ENCODE assay signal across 8 cellular contexts in the genomic region with DNA sequence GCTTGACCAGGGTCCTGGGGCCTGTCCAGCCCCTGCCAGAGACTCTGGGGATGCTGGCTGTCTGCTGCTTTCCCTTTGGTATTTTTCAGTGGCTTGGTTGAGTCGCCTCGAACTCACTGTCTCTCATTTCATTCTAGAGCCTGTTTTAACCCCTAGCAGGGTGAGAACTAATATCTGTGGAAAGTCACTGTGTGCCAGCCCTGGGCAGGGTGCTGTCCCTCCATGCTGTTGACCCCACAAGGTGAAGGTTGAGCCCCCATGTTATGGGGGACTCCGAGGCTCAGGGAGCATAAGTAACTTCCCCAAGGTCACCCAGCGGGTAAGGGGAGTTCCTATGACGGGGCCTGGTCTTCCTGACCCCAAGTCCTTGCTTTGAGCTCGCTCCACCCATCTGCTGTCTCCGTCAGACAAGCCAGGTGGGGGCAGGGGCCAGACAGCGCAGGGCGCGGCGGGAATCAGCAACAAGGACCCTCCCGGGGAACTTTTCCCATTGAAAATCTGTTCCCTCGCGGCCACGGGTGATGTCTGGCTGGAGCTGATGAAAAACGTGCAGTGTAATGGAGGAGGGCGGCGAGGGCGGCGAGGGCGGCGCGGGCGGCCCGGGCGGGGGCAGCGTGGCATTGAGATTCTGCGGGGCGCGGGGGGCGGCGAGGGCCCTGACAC. TPM values are rescaled to one million over a fixed set of nuclear protein-coding genes. Genes with fewer than 3 reads are reported as not detected.
A peak's percentile ranks its signal among the peaks of the same experiment; 100 is the strongest.
DNase-seq lines count a peak whose midpoint lies in the region; ATAC-seq and TF ChIP-seq lines count a peak whose summit lies in the region.

No MANE protein-coding gene starts in this region.

- H4K20me1 ChIP-seq in OCI-LY1 (ENCODE audit: insufficient read depth, low read length), result no peaks in the 10 kb centered on the region

- peak overlapping the region; percentile 55; the same call in 1 of the 2 replicates for H3K9ac ChIP-seq in OCI-LY1 (ENCODE audit: low read length)

- H3K9me3 ChIP-seq in OCI-LY1 (ENCODE audit: low read length), result no peaks in the 10 kb centered on the region

- H3K36me3 Mint-ChIP-seq in chondrocyte (ENCODE audit: low read depth) (no peaks in the 10 kb centered on the region), naive B cell (peaks cover 0 to 7% of the 10 kb centered on the region in 2 donors)

- H3K4me1 Mint-ChIP-seq in chondrocyte (ENCODE audit: low read depth) (peaks cover 33% of the 10 kb centered on the region), naive B cell (peaks cover 19 to 23% (median 23%) of the 10 kb centered on the region in 3 donors)

- DNase-seq in NCI-H1436 (lab: John Stamatoyannopoulos, UW) (peak; percentile 31), NCI-H1436 treated with DMSO at 0.1 percent for 48 hours (lab: John Stamatoyannopoulos, UW) (no peak), chondrocyte (ENCODE audit: low spot score) (no peak), naive B cell (no peak), KG1 (lab: John Stamatoyannopoulos, UW) (no peak), GM19238 (ENCODE audit: insufficient read length, low spot score) (no peak)
- DNase-seq in NK-92 treated with Interleukin-12 subunit alpha and Interleukin-12 subunit beta, amount 100 ng/mL, for 24 hours (lab: John Stamatoyannopoulos, UW), result no peak

- H3K27me3 Mint-ChIP-seq in chondrocyte (ENCODE audit: low read depth), result no peaks in the 10 kb centered on the region
- H3K27me3 Mint-ChIP-seq in naive B cell, result peaks cover 41 to 57% (median 53%) of the 10 kb centered on the region in 3 donors

- peak overlapping the region; percentile 56 for H3K4me3 ChIP-seq in OCI-LY1 (ENCODE audit: low read depth, low read length, poor library complexity, severe bottlenecking)

- peak overlapping the region; percentile 36 for H3K27ac Mint-ChIP-seq in chondrocyte (ENCODE audit: unreplicated experiment)
- H3K27ac Mint-ChIP-seq in naive B cell, result peak overlapping the region in 4 of 6 donors; percentile 54 to 94 (median 84)

- no peaks in the 10 kb centered on the region for H3K9me3 Mint-ChIP-seq in chondrocyte (ENCODE audit: low read depth)
- no peaks in the 10 kb centered on the region for H3K9me3 Mint-ChIP-seq in naive B cell

- H3K36me3 ChIP-seq in OCI-LY1 (ENCODE audit: insufficient read depth, low read length), result peaks cover under 1% of the 10 kb centered on the region; the same call in 1 of the 2 replicates

- no peaks in the 10 kb centered on the region for H3F3A ChIP-seq in OCI-LY1 (ENCODE audit: insufficient read depth, low read length)

- H2AFZ ChIP-seq in OCI-LY1 (ENCODE audit: low read length), result no peak overlapping the region

- H3K4me2 ChIP-seq in OCI-LY1 (ENCODE audit: low read length), result peak overlapping the region; percentile 85

- ATAC-seq in naive B cell (ENCODE audit: low read depth in 2 of 2), result peak; percentile 53 to 73

- peaks cover 27% of the 10 kb centered on the region for H3K27me3 ChIP-seq in OCI-LY1 (ENCODE audit: insufficient read depth, low read length)

- H3K9me2 ChIP-seq in OCI-LY1 (ENCODE audit: low read depth, low read length), result no peaks in the 10 kb centered on the region

- H3K79me2 ChIP-seq in OCI-LY1 (ENCODE audit: insufficient read depth, low read length), result no peaks in the 10 kb centered on the region

- H3K27ac ChIP-seq in OCI-LY1 (ENCODE audit: low read depth, low read length, poor library complexity, severe bottlenecking), result no peak overlapping the region

- peak overlapping the region; percentile 88 for H3K4me3 Mint-ChIP-seq in chondrocyte (ENCODE audit: unreplicated experiment)
- H3K4me3 Mint-ChIP-seq in naive B cell, result peak overlapping the region; percentile 73 to 91 (median 88)

- no peak for TF ChIP-seq CTCF in OCI-LY1 (IDR thresholded peaks at IDR 0.05; ENCODE audit: low read length)
- TF ChIP-seq CTCF in chondrocyte (IDR thresholded peaks at IDR 0.05), result no peak

- peaks cover 25% of the 10 kb centered on the region for H3K4me1 ChIP-seq in OCI-LY1 (ENCODE audit: insufficient read depth, low read length, severe bottlenecking)

RNA-seq across cellular contexts. Expression of gene DCAKD, which starts 32.8 kb away (rescaled TPM):
- total RNA-seq in chondrocyte, result 33.9 to 39.9 TPM (median 36.5 TPM) in 3 replicates
- 10 to 100 TPM in 4 of 6 donors, 1 to 10 TPM in 2; 3.1 to 15.5 (median 11.1) TPM for polyA plus RNA-seq in naive B cell (ENCODE audit: low read depth in 6 of 6)

RNA-seq across cellular contexts. Expression of gene NMT1, which starts 42.5 kb away (rescaled TPM):
- total RNA-seq in chondrocyte, result 89.0 to 103 TPM (median 91.4 TPM) in 3 replicates
- polyA plus RNA-seq in naive B cell (ENCODE audit: low read depth in 6 of 6), result 10 to 100 TPM; 29.2 to 98.6 (median 55.5) TPM

RNA-seq across cellular contexts. Expression of gene C1QL1, which starts 50.5 kb away (rescaled TPM):
- total RNA-seq in chondrocyte, result 1.6 to 2.8 TPM (median 2.0 TPM) in 3 replicates
- not detected for polyA plus RNA-seq in naive B cell (ENCODE audit: low read depth in 6 of 6)
